ENCODE assay signal across 20 cellular contexts in genomic region chr1:12049625-12050024, GRCh38. TPM values are rescaled to one million over a fixed set of nuclear protein-coding genes. Genes with fewer than 3 reads are reported as not detected.
A peak's percentile ranks its signal among the peaks of the same experiment; 100 is the strongest.
DNase-seq lines count a peak whose midpoint lies in the region; ATAC-seq, FAIRE-seq and TF ChIP-seq lines count a peak whose summit lies in the region.
"Had no signal": no experiment of that assay in that cellular context is flagged by ENCODE, and none has a peak within 500 bp of the region (broad histone marks: within the 10 kb centered on the region; RNA-seq: fewer than 3 reads in every experiment).

No MANE protein-coding gene starts in this region.

- H3K27me3 ChIP-seq in DOHH2 (ENCODE audit: control insufficient read depth, low read length) (peaks cover 56% of the 10 kb centered on the region), H9 (ENCODE audit: insufficient read depth, low read length) (no peaks in the 10 kb centered on the region), suprapubic skin (peaks cover 5% of the 10 kb centered on the region)
- H3K27me3 ChIP-seq: MG63 had no signal

- H3K4me3 ChIP-seq in DOHH2 (ENCODE audit: low read length) (no peak overlapping the region), epithelial cell of esophagus (ENCODE audit: low read length) (no peak overlapping the region), suprapubic skin (no peak overlapping the region), foreskin fibroblast (ENCODE audit: low read depth in 1 of 2, low read length in 2 of 2) (no peak overlapping the region)
- H3K4me3 ChIP-seq: lung, MG63 had no signal

- H4K20me1 ChIP-seq in DOHH2 (ENCODE audit: control insufficient read depth, insufficient read depth, low read depth, low read length) (no peaks in the 10 kb centered on the region), H9 (ENCODE audit: control insufficient read depth, insufficient read depth, insufficient read length) (peaks cover 2% of the 10 kb centered on the region)

- no peak overlapping the region for H3T11ph ChIP-seq in H9 (ENCODE audit: low read length)

- H3K4me2 ChIP-seq in DOHH2 (ENCODE audit: low read length), result no peak overlapping the region
- no peak overlapping the region for H3K4me2 ChIP-seq in H9 (ENCODE audit: insufficient read depth, insufficient read length, low read length)

- H3K4me1 Mint-ChIP-seq in H9, result peaks cover 13 to 19% of the 10 kb centered on the region in 2 experiments

- H2AK5ac ChIP-seq in H9 (ENCODE audit: insufficient read length, low read length), result no peak overlapping the region

- H3K27ac Mint-ChIP-seq in H9, result no peak overlapping the region
- H3K27ac Mint-ChIP-seq: activated CD8-positive, alpha-beta T cell treated with anti-CD3 and anti-CD28 coated beads for 36 hours; natural killer cell treated with Interleukin-12 subunit alpha and Interleukin-12 subunit beta and Interleukin-15 and Interleukin-18, amount 100 ng/mL, for 72 hours had no signal

- no peak overlapping the region for H2BK5ac ChIP-seq in H9 (ENCODE audit: insufficient read length, low read length)

- H3F3A ChIP-seq in DOHH2 (ENCODE audit: control insufficient read depth, insufficient read depth), result no peaks in the 10 kb centered on the region; the same call in 1 of the 2 replicates

- H3K4me1 ChIP-seq in DOHH2 (ENCODE audit: control insufficient read depth, low read length), result peaks cover 33% of the 10 kb centered on the region
- no peaks in the 10 kb centered on the region for H3K4me1 ChIP-seq in H9 (ENCODE audit: insufficient read depth, low read length)
- peaks cover 18% of the 10 kb centered on the region for H3K4me1 ChIP-seq in suprapubic skin

- H4K8ac ChIP-seq in H9 (replicated peaks; ENCODE audit: insufficient read length, low read depth, low read length), result no peak overlapping the region

- H2BK20ac ChIP-seq in H9 (ENCODE audit: low read depth, low read length, poor library complexity, severe bottlenecking), result no peak overlapping the region

- no peak overlapping the region for H2BK15ac ChIP-seq in H9 (ENCODE audit: low read depth, low read length)

- H3K9me3 Mint-ChIP-seq in H9, result no peaks in the 10 kb centered on the region
- H3K9me3 Mint-ChIP-seq: activated CD8-positive, alpha-beta T cell treated with anti-CD3 and anti-CD28 coated beads for 36 hours; natural killer cell treated with Interleukin-12 subunit alpha and Interleukin-12 subunit beta and Interleukin-15 and Interleukin-18, amount 100 ng/mL, for 72 hours had no signal

- no peak for DNase-seq in H9
- DNase-seq in NCI-H69 (lab: John Stamatoyannopoulos, UW), result peak; percentile 89
- DNase-seq in epithelial cell of esophagus (ENCODE audit: low read depth), result no peak
- DNase-seq in suprapubic skin (ENCODE audit: low spot score in 2 of 2), result no peak
- DNase-seq in foreskin fibroblast, result no peak
- no peak for DNase-seq in RCC 7860 (ENCODE audit: low spot score)
- DNase-seq: activated CD8-positive, alpha-beta T cell treated with anti-CD3 and anti-CD28 coated beads for 36 hours; activated effector memory CD4-positive, alpha-beta T cell treated with Interleukin-2 at 50 U/mL for 16 hours; C1 segment of cervical spinal cord; MG63; NCI-H226; stimulated activated CD4-positive, alpha-beta T cell treated with anti-CD3 and anti-CD28 coated beads, Interleukin-4, amount 100 ng/mL, for 24 hours; trophoblast cell had no signal

- TF ChIP-seq CTCF in DOHH2 (IDR thresholded peaks at IDR 0.05; ENCODE audit: low read depth, low read length, poor library complexity, severe bottlenecking) (peak; percentile 17), H9 (conservative IDR thresholded peaks at IDR 0.05) (peak; percentile 45; the same call in 2 of the 3 replicates), epithelial cell of esophagus (IDR thresholded peaks at IDR 0.05; ENCODE audit: insufficient read depth, low read depth, low read length, missing control alignments) (peak; percentile 4), suprapubic skin (IDR thresholded peaks at IDR 0.05) (no peak), foreskin fibroblast (IDR thresholded peaks at IDR 0.05; ENCODE audit: low read depth, low read length) (no peak)

- H3K27ac ChIP-seq in DOHH2 (ENCODE audit: low read depth, low read length) (no peak overlapping the region), H9 (ENCODE audit: insufficient read length, low read depth, low read length) (no peak overlapping the region), suprapubic skin (no peak overlapping the region)

- no peak for TF ChIP-seq POLR2A in suprapubic skin (IDR thresholded peaks at IDR 0.05)

- FAIRE-seq in RCC 7860 (lab: Jason Lieb, UNC), result no peak
- FAIRE-seq: endometrium, frontal cortex had no signal

- H3K36me3 ChIP-seq in DOHH2 (ENCODE audit: control insufficient read depth, low read length) (no peaks in the 10 kb centered on the region), suprapubic skin (no peaks in the 10 kb centered on the region)
- H3K36me3 ChIP-seq: MG63 had no signal

- no peak overlapping the region for H2AFZ ChIP-seq in H9 (ENCODE audit: low read length)

- peaks cover 10% of the 10 kb centered on the region for H3K27me3 Mint-ChIP-seq in H9 (ENCODE audit: low read depth)

- H3K23ac ChIP-seq in H9 (ENCODE audit: insufficient read length, low read depth, low read length), result no peak overlapping the region

- no peak overlapping the region for H2BK120ac ChIP-seq in H9 (ENCODE audit: low read depth, low read length, poor library complexity, severe bottlenecking)

- no peak overlapping the region for H4K5ac ChIP-seq in H9 (ENCODE audit: insufficient read length, low read depth, low read length)

- H3K79me1 ChIP-seq in H9 (ENCODE audit: insufficient read depth, low read depth, low read length, poor library complexity, severe bottlenecking), result no peaks in the 10 kb centered on the region

- no peak for ATAC-seq in HG02642 (IDR thresholded peaks at IDR 0.05; ENCODE audit: poor library complexity, unreplicated experiment)
- ATAC-seq: activated CD8-positive, alpha-beta T cell treated with anti-CD3 and anti-CD28 coated beads for 36 hours; natural killer cell treated with Interleukin-12 subunit alpha and Interleukin-12 subunit beta and Interleukin-15 and Interleukin-18, amount 100 ng/mL, for 72 hours; right cardiac atrium had no signal

- H3K18ac ChIP-seq in H9 (ENCODE audit: insufficient read length, low read depth, low read length), result no peak overlapping the region

- no peak overlapping the region for H2BK12ac ChIP-seq in H9 (ENCODE audit: insufficient read length, low read depth, low read length)

- no CpG with 5 or more reads among the region's 4 CpGs for WGBS in H9 (ENCODE audit: extremely low coverage, insufficient read length, low lambda C conversion rate)
- WGBS in suprapubic skin, result 87% methylated on average over 4 of the region's 4 CpGs

- H3K36me3 Mint-ChIP-seq in H9 (ENCODE audit: insufficient read depth in 1 of 3, low read depth in 3 of 3), result no peaks in the 10 kb centered on the region; a peak in 1 of 7 replicates
- H3K36me3 Mint-ChIP-seq: natural killer cell treated with Interleukin-12 subunit alpha and Interleukin-12 subunit beta and Interleukin-15 and Interleukin-18, amount 100 ng/mL, for 72 hours had no signal

- TF ChIP-seq EP300 in suprapubic skin (IDR thresholded peaks at IDR 0.05), result no peak

- H3K9ac ChIP-seq in H9 (ENCODE audit: extremely low read depth, insufficient read length, low read length), result no peak overlapping the region

- H3K9me3 ChIP-seq in DOHH2 (ENCODE audit: control insufficient read depth, insufficient read depth, low read length) (no peaks in the 10 kb centered on the region), H9 (ENCODE audit: control insufficient read depth, low read depth, low read length) (no peaks in the 10 kb centered on the region), suprapubic skin (no peaks in the 10 kb centered on the region)
- H3K9me3 ChIP-seq: MG63 had no signal

- no peaks in the 10 kb centered on the region for H3K79me2 ChIP-seq in DOHH2 (ENCODE audit: control insufficient read depth, low read length)
- H3K79me2 ChIP-seq in H9 (ENCODE audit: insufficient read depth, low read length), result no peaks in the 10 kb centered on the region

- H3K56ac ChIP-seq in H9 (ENCODE audit: insufficient read length, low read depth, low read length), result no peak overlapping the region

- no peak overlapping the region for H4K91ac ChIP-seq in H9 (ENCODE audit: insufficient read length, low read depth, low read length)

- H3K23me2 ChIP-seq in H9 (ENCODE audit: insufficient read length, low read depth, low read length, poor library complexity, severe bottlenecking), result no peaks in the 10 kb centered on the region

- H3K9me2 ChIP-seq in DOHH2 (replicated peaks; ENCODE audit: control insufficient read depth, low read length), result no peaks in the 10 kb centered on the region

- no peak overlapping the region for H3K14ac ChIP-seq in H9 (ENCODE audit: insufficient read depth, low read length)

- no peak overlapping the region for H3K4me3 Mint-ChIP-seq in H9
- H3K4me3 Mint-ChIP-seq: activated CD8-positive, alpha-beta T cell treated with anti-CD3 and anti-CD28 coated beads for 36 hours; natural killer cell treated with Interleukin-12 subunit alpha and Interleukin-12 subunit beta and Interleukin-15 and Interleukin-18, amount 100 ng/mL, for 72 hours had no signal

- no peak overlapping the region for H3K4ac ChIP-seq in H9 (ENCODE audit: low read depth, low read length)

RNA-seq across cellular contexts. Expression of gene TNFRSF8, which starts 13.5 kb away (rescaled TPM):
- total RNA-seq in H9 (2021), result 2.9 and 3.2 TPM in 2 replicates
- total RNA-seq in suprapubic skin, result 1 to 10 TPM in 1 of 4 donors, under 1 TPM in 3; 0.30 to 1.2 (median 0.75) TPM
- total RNA-seq: frontal cortex had no signal

RNA-seq across cellular contexts. Expression of gene MIIP, which starts 30.3 kb away (rescaled TPM):
- total RNA-seq in H9 (2021) (52.3 and 54.1 TPM in 2 replicates), suprapubic skin (10 to 100 TPM; 31.1 to 40.3 (median 35.9) TPM)

Comparison
In these comparisons a context has a peak if more than half of its experiments do, and no peak if none do; other contexts are left out.
1. CTCF ChIP-seq: peak in DOHH2 (single experiment), H9 (single experiment) and epithelial cell of esophagus (single experiment); none in suprapubic skin (0 of 2) and foreskin fibroblast (single experiment).